In the genomic region with DNA sequence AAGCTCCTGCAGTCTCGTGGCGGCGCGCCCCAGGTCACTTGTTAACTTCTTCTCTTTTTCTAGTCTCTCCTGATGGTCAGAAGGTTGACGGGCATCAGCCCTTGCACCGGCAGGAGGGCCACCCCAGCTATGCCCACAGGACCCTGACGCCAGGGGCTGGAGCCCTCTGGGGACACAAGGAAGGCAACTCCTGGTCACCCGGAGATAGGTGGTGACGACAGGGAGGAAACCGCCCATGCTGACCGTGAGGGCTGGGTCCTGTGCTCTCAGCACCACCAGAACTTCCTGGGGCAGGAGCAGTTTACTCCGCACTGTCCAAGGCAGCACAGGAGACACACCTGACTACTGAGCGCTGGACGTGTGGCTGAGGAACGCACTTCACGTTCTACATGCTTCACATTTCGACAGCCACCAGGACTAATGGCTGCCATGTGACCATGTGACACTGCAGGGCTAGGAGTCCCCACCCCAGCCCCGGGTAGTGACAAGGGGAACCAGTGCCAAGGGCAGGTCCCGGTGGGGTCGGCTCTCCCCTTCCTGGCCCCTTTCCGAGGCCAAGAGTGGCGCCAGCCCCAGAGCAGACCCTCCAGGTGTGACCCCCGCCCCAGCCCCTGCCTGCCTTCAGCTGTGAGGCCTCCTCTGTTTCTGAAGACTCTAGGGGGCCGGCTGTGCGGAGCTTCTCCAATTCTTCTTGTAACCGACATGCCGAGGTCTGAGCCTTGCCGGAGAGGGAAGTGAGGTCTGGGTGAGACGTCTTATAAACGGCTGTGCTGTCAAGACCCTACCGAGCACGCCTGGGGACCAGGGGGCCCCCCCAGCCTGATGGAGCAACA, we compare ENCODE assay signal across 11 cellular contexts. TPM values are rescaled to one million over a fixed set of nuclear protein-coding genes. Genes with fewer than 3 reads are reported as not detected.
DNase-seq lines count a peak whose midpoint lies in the region; ATAC-seq and TF ChIP-seq lines count a peak whose summit lies in the region.
"Had no signal": no experiment of that assay in that cellular context is flagged by ENCODE, and none has a peak within 500 bp of the region (broad histone marks: within the 10 kb centered on the region; RNA-seq: fewer than 3 reads in every experiment).

No MANE protein-coding gene starts in this region.

- no peak for TF ChIP-seq CTCF in body of pancreas (IDR thresholded peaks at IDR 0.05)
- TF ChIP-seq CTCF in lung (IDR thresholded peaks at IDR 0.05; ENCODE audit: control extremely low read depth, extremely low read depth), result no peak
- no peak for TF ChIP-seq CTCF in tibial nerve (IDR thresholded peaks at IDR 0.05)

- H3K9me3 Mint-ChIP-seq in activated CD4-positive, alpha-beta T cell treated with anti-CD3 and anti-CD28 coated beads, Interleukin-2, amount 10 ng/mL, durations not matched to agents 7 days and 5 days, result no peaks in the 10 kb centered on the region
- H3K9me3 Mint-ChIP-seq: activated naive CD4-positive, alpha-beta T cell treated with anti-CD3 and anti-CD28 coated beads, Interleukin-2, amount 50 U/mL, for 24 hours had no signal

- H3K36me3 ChIP-seq in body of pancreas (replicated peaks in 1 of 2; ENCODE audit: insufficient read depth in 1 of 2, low read depth in 2 of 2), result peaks cover 18 to 29% of the 10 kb centered on the region in 2 donors
- peaks cover 9 to 55% of the 10 kb centered on the region in 2 donors for H3K36me3 ChIP-seq in lung (ENCODE audit: control insufficient read depth in 2 of 2, insufficient read depth in 2 of 2, low read length in 2 of 2)
- H3K36me3 ChIP-seq in tibial nerve, result peaks cover 0 to 79% (median 0%) of the 10 kb centered on the region in 3 donors

- POLR2A ChIA-PET in activated CD4-positive, alpha-beta T cell treated with anti-CD3 and anti-CD28 coated beads, Interleukin-2, amount 10 ng/mL, durations not matched to agents 7 days and 5 days (lab: Charles Lee), result no interaction called here

- no peak for TF ChIP-seq EP300 in tibial nerve (IDR thresholded peaks at IDR 0.05)

- H3K4me3 ChIP-seq in body of pancreas (no peak overlapping the region), lung (no peak overlapping the region), tibial nerve (no peak overlapping the region)

- peaks cover 1% of the 10 kb centered on the region for H3K36me3 Mint-ChIP-seq in activated CD4-positive, alpha-beta T cell treated with anti-CD3 and anti-CD28 coated beads, Interleukin-2, amount 10 ng/mL, durations not matched to agents 7 days and 5 days (ENCODE audit: low read depth)
- H3K36me3 Mint-ChIP-seq: activated naive CD4-positive, alpha-beta T cell treated with anti-CD3 and anti-CD28 coated beads, Interleukin-2, amount 50 U/mL, for 24 hours had no signal

- H3K27ac ChIP-seq in body of pancreas (peak overlapping the region; percentile 57 to 83 (median 68)), lung (ENCODE audit: low read depth in 1 of 2, low read length in 1 of 2) (peak overlapping the region in 1 of 2 donors; percentile 26), tibial nerve (peak overlapping the region in 3 of 4 donors; percentile 26 to 56 (median 26))

- H3K9me3 ChIP-seq in body of pancreas (no peaks in the 10 kb centered on the region), lung (ENCODE audit: control insufficient read depth in 2 of 2, insufficient read depth in 1 of 2, low read length in 1 of 2) (peaks cover 0 to 2% of the 10 kb centered on the region in 2 donors), tibial nerve (no peaks in the 10 kb centered on the region)

- ATAC-seq in body of pancreas, result no peak
- ATAC-seq in lung (ENCODE audit: insufficient read depth, low FRiP score), result no peak

- peak overlapping the region; percentile 25 for H3K27ac Mint-ChIP-seq in activated CD4-positive, alpha-beta T cell treated with anti-CD3 and anti-CD28 coated beads, Interleukin-2, amount 10 ng/mL, durations not matched to agents 7 days and 5 days
- H3K27ac Mint-ChIP-seq: activated naive CD4-positive, alpha-beta T cell treated with anti-CD3 and anti-CD28 coated beads, Interleukin-2, amount 50 U/mL, for 24 hours had no signal

- H3K27me3 ChIP-seq in body of pancreas (no peaks in the 10 kb centered on the region), lung (ENCODE audit: control insufficient read depth, insufficient read depth) (no peaks in the 10 kb centered on the region), tibial nerve (no peaks in the 10 kb centered on the region)

- H3K4me1 ChIP-seq in body of pancreas (peaks cover 80% of the 10 kb centered on the region), lung (ENCODE audit: control insufficient read depth in 2 of 2, insufficient read depth in 2 of 2, low read length in 2 of 2) (peaks cover 0 to 21% of the 10 kb centered on the region in 2 donors), tibial nerve (peaks cover 0 to 68% (median 8%) of the 10 kb centered on the region in 4 donors)

- no peak for DNase-seq in activated CD4-positive, alpha-beta T cell treated with anti-CD3 and anti-CD28 coated beads, Interleukin-2, amount 10 ng/mL, durations not matched to agents 7 days and 5 days
- no peak for DNase-seq in activated CD4-positive, alpha-beta T cell treated with anti-CD3 and anti-CD28 coated beads, Interleukin-2, amount 50 U/mL, for 48 hours
- DNase-seq in body of pancreas (peak in 3 of 4 donors; percentile 32 to 48 (median 44)), lung (ENCODE audit: low spot score) (peak; percentile 28), tibial nerve (ENCODE audit: low spot score in 2 of 2) (no peak), cortex of kidney (lab: John Stamatoyannopoulos, UW) (no peak), ureter (ENCODE audit: low spot score) (no peak)
- DNase-seq in stimulated activated CD4-positive, alpha-beta T cell treated with anti-CD3 and anti-CD28 coated beads, Interleukin-15, amount 100 ng/mL, for 24 hours, result no peak
- DNase-seq: GOT3, NCI-H446 treated with DMSO at 0.1 percent for 48 hours had no signal

- WGBS in body of pancreas, 2 donors, result 35 to 43% methylated on average over 13 to 32 of the region's 32 CpGs
- WGBS in lung, 2 donors, result 57 to 68% methylated on average over 32 of the region's 32 CpGs
- 62 to 71% methylated on average over 22 to 26 of the region's 32 CpGs for WGBS in tibial nerve, 2 donors

- CTCF ChIA-PET in activated CD4-positive, alpha-beta T cell treated with anti-CD3 and anti-CD28 coated beads, Interleukin-2, amount 10 ng/mL, durations not matched to agents 7 days and 5 days (lab: Charles Lee), result interaction anchor here (1.7 kb wide), 1 partner anchor 74 kb away, joined by 3 read pairs; no protein-coding TSS in a partner anchor

- TF ChIP-seq POLR2A in body of pancreas (IDR thresholded peaks at IDR 0.05), result no peak
- no peak for TF ChIP-seq POLR2A in tibial nerve (IDR thresholded peaks at IDR 0.05)

- no peak overlapping the region for H3K4me3 Mint-ChIP-seq in activated CD4-positive, alpha-beta T cell treated with anti-CD3 and anti-CD28 coated beads, Interleukin-2, amount 10 ng/mL, durations not matched to agents 7 days and 5 days
- H3K4me3 Mint-ChIP-seq: activated naive CD4-positive, alpha-beta T cell treated with anti-CD3 and anti-CD28 coated beads, Interleukin-2, amount 50 U/mL, for 24 hours had no signal

- intact Hi-C loops in body of pancreas (cut with DNase I), result loop anchor here (5.0 kb wide), 1 partner anchor 78 kb away; no protein-coding TSS in a partner anchor

- H3K4me1 Mint-ChIP-seq in activated CD4-positive, alpha-beta T cell treated with anti-CD3 and anti-CD28 coated beads, Interleukin-2, amount 10 ng/mL, durations not matched to agents 7 days and 5 days, result peaks cover 33% of the 10 kb centered on the region

- no peaks in the 10 kb centered on the region for H3K27me3 Mint-ChIP-seq in activated CD4-positive, alpha-beta T cell treated with anti-CD3 and anti-CD28 coated beads, Interleukin-2, amount 10 ng/mL, durations not matched to agents 7 days and 5 days
- H3K27me3 Mint-ChIP-seq: activated naive CD4-positive, alpha-beta T cell treated with anti-CD3 and anti-CD28 coated beads, Interleukin-2, amount 50 U/mL, for 24 hours had no signal

RNA-seq across cellular contexts. Expression of a gene that starts 45.2 kb away (rescaled TPM):
- total RNA-seq in activated CD4-positive, alpha-beta T cell treated with anti-CD3 and anti-CD28 coated beads, Interleukin-2, amount 10 ng/mL, durations not matched to agents 7 days and 5 days, result 10 to 100 TPM; 77.4 to 83.3 TPM
- 100 to 1,000 TPM; 103 to 464 TPM for total RNA-seq in body of pancreas
- 100 to 1,000 TPM; 348 to 412 TPM for total RNA-seq in lung
- 100 to 1,000 TPM; 313 to 532 TPM for polyA plus RNA-seq in lung
- total RNA-seq in tibial nerve, result 100 to 1,000 TPM; 166 to 322 (median 242) TPM
- 603 TPM for total RNA-seq in ureter

Comparison
In these comparisons a context has a peak if more than half of its experiments do, and no peak if none do; other contexts are left out.
1. DNase-seq: peak in body of pancreas (3 of 4) and lung (single experiment); none in activated CD4-positive, alpha-beta T cell treated with anti-CD3 and anti-CD28 coated beads, Interleukin-2, amount 10 ng/mL, durations not matched to agents 7 days and 5 days (single experiment), activated CD4-positive, alpha-beta T cell treated with anti-CD3 and anti-CD28 coated beads, Interleukin-2, amount 50 U/mL, for 48 hours (0 of 2), tibial nerve (0 of 2), cortex of kidney (single experiment), stimulated activated CD4-positive, alpha-beta T cell treated with anti-CD3 and anti-CD28 coated beads, Interleukin-15, amount 100 ng/mL, for 24 hours (single experiment) and ureter (single experiment).